Comparison of ENCODE assay signal across 1 cellular context in genomic region chr2:23521060-23521459, GRCh38.
TF ChIP-seq lines count a peak whose summit lies in the region.

No MANE protein-coding gene starts in this region.

TF ChIP-seq in H1, 55 proteins besides CTCF, POLR2A, EP300 and RAD21:
- TF ChIP-seq NANOG (IDR thresholded peaks at IDR 0.05; ENCODE audit: insufficient read depth, low read depth, low read length, poor library complexity, severe bottlenecking) (no peak), ZNF274 (IDR thresholded peaks at IDR 0.05; ENCODE audit: borderline replicate concordance, extremely low read depth, low read length) (no peak), POLR2AphosphoS5 (IDR thresholded peaks at IDR 0.05; ENCODE audit: low read depth, low read length) (no peak), E2F6 (IDR thresholded peaks at IDR 0.05) (no peak), BCL11A (IDR thresholded peaks at IDR 0.05; ENCODE audit: low read depth in 2 of 2, low read length in 2 of 2) (no peak), GABPA (IDR thresholded peaks at IDR 0.05; ENCODE audit: borderline replicate concordance, insufficient read depth, low read length) (no peak), RNF2 (IDR thresholded peaks at IDR 0.05; ENCODE audit: borderline replicate concordance, low read depth, low read length, missing control alignments, poor library complexity, severe bottlenecking) (no peak), BRCA1 (IDR thresholded peaks at IDR 0.05; ENCODE audit: low read depth, low read length) (no peak), MAFK (IDR thresholded peaks at IDR 0.05; ENCODE audit: low read depth, low read length) (no peak), SIRT6 (IDR thresholded peaks at IDR 0.05; ENCODE audit: low read length) (no peak), EZH2 (IDR thresholded peaks at IDR 0.05; ENCODE audit: low read depth, low read length, severe bottlenecking) (no peak), HDAC6 (IDR thresholded peaks at IDR 0.05; ENCODE audit: low read depth, low read length) (no peak), TAF7 (optimal IDR thresholded peaks at IDR 0.05; ENCODE audit: borderline replicate concordance, low read depth, low read length) (no peak), CHD2 (IDR thresholded peaks at IDR 0.05; ENCODE audit: low read length) (no peak), SUZ12 (IDR thresholded peaks at IDR 0.05; ENCODE audit: low read length) (no peak)
